16 cellular contexts compared by ENCODE assay signal in the genomic region with DNA sequence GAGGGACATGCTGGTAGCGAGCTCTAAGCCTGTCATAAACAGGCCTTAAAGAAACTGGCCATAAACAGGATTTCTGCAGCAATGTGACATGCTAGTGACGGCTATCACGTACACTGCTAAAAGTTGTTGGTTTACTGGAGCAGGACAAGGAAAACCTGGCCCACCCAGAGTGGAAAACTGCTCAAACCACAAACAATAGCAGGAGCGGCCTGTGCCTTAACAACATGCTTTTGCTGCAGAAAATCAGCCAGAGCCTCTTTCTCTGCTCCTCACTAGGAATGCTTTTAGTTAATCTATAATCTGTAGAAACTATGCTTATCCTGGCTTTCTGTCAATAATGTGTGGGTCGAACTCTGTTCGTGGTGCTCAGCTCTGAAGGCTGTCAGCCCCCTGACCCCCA.
DNase-seq lines count a peak whose midpoint lies in the region; ATAC-seq, FAIRE-seq and TF ChIP-seq lines count a peak whose summit lies in the region.
"Had no signal": no experiment of that assay in that cellular context is flagged by ENCODE, and none has a peak within 500 bp of the region (broad histone marks: within the 10 kb centered on the region; RNA-seq: fewer than 3 reads in every experiment).

No MANE protein-coding gene starts in this region.

- H3K4me2 ChIP-seq in HepG2 (ENCODE audit: low read depth, low read length) (peak overlapping the region; percentile 27; the same call in 1 of the 2 replicates), neuronal stem cell (ENCODE audit: insufficient read depth, low read length, poor library complexity, severe bottlenecking) (no peak overlapping the region)
- H3K4me2 ChIP-seq: KMS-11 had no signal

- TF ChIP-seq POLR2A in HepG2 (IDR thresholded peaks at IDR 0.05; ENCODE audit: insufficient read depth in 1 of 2, low read depth in 2 of 2, low read length in 2 of 2) (no peak), right lobe of liver (IDR thresholded peaks at IDR 0.05) (no peak)

- H3K79me1 ChIP-seq in neuronal stem cell (ENCODE audit: low read depth, low read length) = no peaks in the 10 kb centered on the region

- TF ChIP-seq EP300 in HepG2 (IDR thresholded peaks at IDR 0.05; ENCODE audit: low read depth in 2 of 2, low read length in 2 of 2) = no peak
- TF ChIP-seq EP300 in HepG2 (CRISPR knock-in tag; IDR thresholded peaks at IDR 0.05; ENCODE audit: borderline replicate concordance) = no peak

- no peak overlapping the region for H3K27ac ChIP-seq in HepG2 (ENCODE audit: extremely low read length, insufficient read depth, low read length)
- H3K27ac ChIP-seq in right lobe of liver = no peak overlapping the region
- no peak overlapping the region for H3K27ac ChIP-seq in left lung
- no peak overlapping the region for H3K27ac ChIP-seq in neuronal stem cell (replicated peaks; ENCODE audit: low read length)
- H3K27ac ChIP-seq: KMS-11 had no signal

- H3K9ac ChIP-seq in HepG2 (ENCODE audit: insufficient read depth, low read depth, low read length) = no peak overlapping the region
- H3K9ac ChIP-seq in neuronal stem cell (ENCODE audit: low read depth, low read length, poor library complexity) = no peak overlapping the region
- H3K9ac ChIP-seq: KMS-11 had no signal

- H2BK120ac ChIP-seq in neuronal stem cell (ENCODE audit: low read depth, low read length) = no peak overlapping the region

- no peak overlapping the region for H2BK5ac ChIP-seq in neuronal stem cell (ENCODE audit: low read length)

- H3K27ac Mint-ChIP-seq in stimulated activated effector memory CD8-positive, alpha-beta T cell treated with anti-CD3 and anti-CD28 coated beads, Interleukin-12 subunit alpha, Interleukin-12 subunit beta, amount 100 ng/mL, for 72 hours = no peak overlapping the region
- H3K27ac Mint-ChIP-seq: CD4-positive, alpha-beta memory T cell had no signal

- H2BK12ac ChIP-seq in neuronal stem cell (ENCODE audit: low read length) = no peak overlapping the region

- H3K4me3 ChIP-seq in HepG2 (replicated peaks in 1 of 3; ENCODE audit: insufficient read depth in 1 of 3, low read depth in 2 of 3, low read length in 3 of 3) (no peak overlapping the region), right lobe of liver (no peak overlapping the region), left lung (no peak overlapping the region), neuronal stem cell (ENCODE audit: low read length in 2 of 2) (no peak overlapping the region)

- no peak overlapping the region for H3K18ac ChIP-seq in neuronal stem cell (ENCODE audit: low read length)

- H4K8ac ChIP-seq in neuronal stem cell (ENCODE audit: low read depth, low read length) = no peak overlapping the region

- peaks cover 5% of the 10 kb centered on the region for H3K4me1 Mint-ChIP-seq in stimulated activated effector memory CD8-positive, alpha-beta T cell treated with anti-CD3 and anti-CD28 coated beads, Interleukin-12 subunit alpha, Interleukin-12 subunit beta, amount 100 ng/mL, for 72 hours
- H3K4me1 Mint-ChIP-seq: CD4-positive, alpha-beta memory T cell had no signal

- no peak for TF ChIP-seq CTCF in HepG2 (CRISPR knock-in tag; IDR thresholded peaks at IDR 0.05)
- no peak for TF ChIP-seq CTCF in right lobe of liver (IDR thresholded peaks at IDR 0.05)
- no peak for TF ChIP-seq CTCF in left lung (IDR thresholded peaks at IDR 0.05)

- H3K14ac ChIP-seq in neuronal stem cell (ENCODE audit: low read length) = no peak overlapping the region

- no peaks in the 10 kb centered on the region for H3K36me3 ChIP-seq in HepG2 (replicated peaks in 1 of 2; ENCODE audit: control insufficient read depth in 1 of 2, insufficient read depth in 2 of 2, low read length in 2 of 2)
- H3K36me3 ChIP-seq in right lobe of liver = no peaks in the 10 kb centered on the region
- H3K36me3 ChIP-seq in left lung = no peaks in the 10 kb centered on the region
- H3K36me3 ChIP-seq in neuronal stem cell (replicated peaks in 1 of 2; ENCODE audit: control insufficient read depth in 2 of 2, insufficient read depth in 2 of 2, low read length in 2 of 2) = no peaks in the 10 kb centered on the region

- no peaks in the 10 kb centered on the region for H3K9me3 ChIP-seq in HepG2 (ENCODE audit: low read length)
- H3K9me3 ChIP-seq in right lobe of liver = no peaks in the 10 kb centered on the region
- H3K9me3 ChIP-seq in left lung = no peaks in the 10 kb centered on the region
- peaks cover 0 to 3% of the 10 kb centered on the region in 2 donors for H3K9me3 ChIP-seq in neuronal stem cell (replicated peaks in 1 of 2; ENCODE audit: control insufficient read depth in 2 of 2, insufficient read depth in 1 of 2, low read depth in 1 of 2, low read length in 2 of 2)

- BruUV-seq in HepG2 (replicated peaks; lab: Mats Ljungman, UMichigan) = no TSS peak

- no peaks in the 10 kb centered on the region for H4K20me1 ChIP-seq in HepG2 (ENCODE audit: insufficient read depth, low read length)

- H3K4me1 ChIP-seq in HepG2 (ENCODE audit: insufficient read depth, low read length) (peaks cover 13% of the 10 kb centered on the region), right lobe of liver (no peaks in the 10 kb centered on the region), left lung (peaks cover 0 to 5% of the 10 kb centered on the region in 2 donors), neuronal stem cell (ENCODE audit: control insufficient read depth in 2 of 2, insufficient read depth in 1 of 2, low read depth in 1 of 2, low read length in 2 of 2) (peaks cover 24 to 38% of the 10 kb centered on the region in 2 donors)

- no peak for TF ChIP-seq RAD21 in HepG2 (CRISPR knock-in tag; IDR thresholded peaks at IDR 0.05)

- H3K36me3 Mint-ChIP-seq in stimulated activated effector memory CD8-positive, alpha-beta T cell treated with anti-CD3 and anti-CD28 coated beads, Interleukin-12 subunit alpha, Interleukin-12 subunit beta, amount 100 ng/mL, for 72 hours = no peaks in the 10 kb centered on the region
- H3K36me3 Mint-ChIP-seq: CD4-positive, alpha-beta memory T cell had no signal

- H3K79me2 ChIP-seq in HepG2 (ENCODE audit: insufficient read depth, low read length) = no peaks in the 10 kb centered on the region

- POLR2A ChIA-PET in HepG2 (lab: Yijun Ruan, JAX) = no interaction called here

- H2AFZ ChIP-seq in HepG2 (ENCODE audit: low read length) (peak overlapping the region; percentile 36), neuronal stem cell (ENCODE audit: low read length) (peak overlapping the region; percentile 72)

- FAIRE-seq in HepG2 (lab: Jason Lieb, UNC) = no peak

- no peaks in the 10 kb centered on the region for H3K27me3 ChIP-seq in HepG2 (ENCODE audit: control insufficient read depth in 1 of 2, insufficient read depth in 2 of 2, low read length in 2 of 2)
- no peaks in the 10 kb centered on the region for H3K27me3 ChIP-seq in right lobe of liver
- no peaks in the 10 kb centered on the region for H3K27me3 ChIP-seq in left lung
- no peaks in the 10 kb centered on the region for H3K27me3 ChIP-seq in neuronal stem cell (ENCODE audit: control insufficient read depth in 3 of 3, insufficient read depth in 3 of 3, low read depth in 1 of 3, low read length in 3 of 3)

- H3K23ac ChIP-seq in neuronal stem cell (ENCODE audit: low read depth, low read length, poor library complexity) = no peak overlapping the region

- H2BK15ac ChIP-seq in neuronal stem cell (ENCODE audit: low read length) = no peak overlapping the region

- ATAC-seq in HepG2 = peak; percentile 89
- ATAC-seq in right lobe of liver = no peak
- ATAC-seq in left lung = peak; percentile 40
- ATAC-seq in stimulated activated effector memory CD8-positive, alpha-beta T cell treated with anti-CD3 and anti-CD28 coated beads, Interleukin-12 subunit alpha, Interleukin-12 subunit beta, amount 100 ng/mL, for 72 hours = no peak
- ATAC-seq in GM19463 (IDR thresholded peaks at IDR 0.05; ENCODE audit: unreplicated experiment) = no peak
- no peak for ATAC-seq in HG02763 (IDR thresholded peaks at IDR 0.05; ENCODE audit: unreplicated experiment)

- intact Hi-C loops in HepG2 (cut with micrococcal nuclease; ENCODE audit: unreplicated experiment) = no loop called here
- intact Hi-C loops in right lobe of liver (cut with DNase I) = no loop called here
- intact Hi-C loops in left lung (cut with DNase I) = no loop called here

- no peak overlapping the region for H3K4ac ChIP-seq in neuronal stem cell (ENCODE audit: low read length)

- H3K4me3 Mint-ChIP-seq in stimulated activated effector memory CD8-positive, alpha-beta T cell treated with anti-CD3 and anti-CD28 coated beads, Interleukin-12 subunit alpha, Interleukin-12 subunit beta, amount 100 ng/mL, for 72 hours = no peak overlapping the region
- H3K4me3 Mint-ChIP-seq: CD4-positive, alpha-beta memory T cell had no signal

- DNase-seq in HepG2 (ENCODE audit: low spot score) = no peak
- no peak for DNase-seq in right lobe of liver
- DNase-seq in left lung = no peak
- no peak for DNase-seq in neuronal stem cell (ENCODE audit: low spot score)
- DNase-seq in activated effector memory CD4-positive, alpha-beta T cell treated with Interleukin-2 at 50 U/mL for 16 hours = no peak
- no peak for DNase-seq in stimulated activated effector memory CD8-positive, alpha-beta T cell treated with anti-CD3 and anti-CD28 coated beads, Interleukin-12 subunit alpha, Interleukin-12 subunit beta, amount 100 ng/mL, for 72 hours (ENCODE audit: low spot score in 2 of 2)
- DNase-seq: 8988T; CD4-positive, alpha-beta memory T cell; HCEC 1CT; NCI-H1048; NCI-H146; NCI-H2081; NCI-H774 had no signal

- in situ Hi-C loops in HepG2 (cut with HindIII; ENCODE audit: extremely low pct_ligation_motif_present, low pct_unique_long_range_greater_than_20kb) = no loop called here

- no peaks in the 10 kb centered on the region for H3K9me3 Mint-ChIP-seq in stimulated activated effector memory CD8-positive, alpha-beta T cell treated with anti-CD3 and anti-CD28 coated beads, Interleukin-12 subunit alpha, Interleukin-12 subunit beta, amount 100 ng/mL, for 72 hours

- 2% methylated on average over 6 of the region's 6 CpGs for WGBS in HepG2 (ENCODE audit: low lambda C conversion rate)
- whole genome bisulfite sequencing in right lobe of liver (ENCODE audit: insufficient coverage, low coverage, low lambda C conversion rate, missing lambda C conversion rate) = 47% methylated on average over 4 of the region's 6 CpGs
- no CpG with 5 or more reads among the region's 6 CpGs for WGBS in neuronal stem cell (ENCODE audit: extremely low coverage in 2 of 2, insufficient read length in 2 of 2, insufficient replicate concordance in 1 of 2), 2 donors

- H2AK5ac ChIP-seq in neuronal stem cell (ENCODE audit: low read depth, low read length) = no peak overlapping the region

- CTCF ChIA-PET in HepG2 (lab: Yijun Ruan, JAX; ENCODE audit: low intra/inter-chr PET ratio, low total read pairs) = no interaction called here

- no peak overlapping the region for H4K91ac ChIP-seq in neuronal stem cell (ENCODE audit: low read depth, low read length, poor library complexity)

TF ChIP-seq in HepG2, 621 proteins besides CTCF, POLR2A, EP300 and RAD21 (continues in another document):
- TF ChIP-seq FOXA3 (CRISPR knock-in tag; IDR thresholded peaks at IDR 0.05) = no peak

Comparison
In these comparisons a context has a peak if more than half of its experiments do, and no peak if none do; other contexts are left out.
1. ATAC-seq: peak in HepG2 (single experiment) and left lung (single experiment); none in right lobe of liver (0 of 4), stimulated activated effector memory CD8-positive, alpha-beta T cell treated with anti-CD3 and anti-CD28 coated beads, Interleukin-12 subunit alpha, Interleukin-12 subunit beta, amount 100 ng/mL, for 72 hours (single experiment), GM19463 (single experiment) and HG02763 (single experiment).